Comparison of ENCODE assay signal across 7 cellular contexts in the genomic region with DNA sequence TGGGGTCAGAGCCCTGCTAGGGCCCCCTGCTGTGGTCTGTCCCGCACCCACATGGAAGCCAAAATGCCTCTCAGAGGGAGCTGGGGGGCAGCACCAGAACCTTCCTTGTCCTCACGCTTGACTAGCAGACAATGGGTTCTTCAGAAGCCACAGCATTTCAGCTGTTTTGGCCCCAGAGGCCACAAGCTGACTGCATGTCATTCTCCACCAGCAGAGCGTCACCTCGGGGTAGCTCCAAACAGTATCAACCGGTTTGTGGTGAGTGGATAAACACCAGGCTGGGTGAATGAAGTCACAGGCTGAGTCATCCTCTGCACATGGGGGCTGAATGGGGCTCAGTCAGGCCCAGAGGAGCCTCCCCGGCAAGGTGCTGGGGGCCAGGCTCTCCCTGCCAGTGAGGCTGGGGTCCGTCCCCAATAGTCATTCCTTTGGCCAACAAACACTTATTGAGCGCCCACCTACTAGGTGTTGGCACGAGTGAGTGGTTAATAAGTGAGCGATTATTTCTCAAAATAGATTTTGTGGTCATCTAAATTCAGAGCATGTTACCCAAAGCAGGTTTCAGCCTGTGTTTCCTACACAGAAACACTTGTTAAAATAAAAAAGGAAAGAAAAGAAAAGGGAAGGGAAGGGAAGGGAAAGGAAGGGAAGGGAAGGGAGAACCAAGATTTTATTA. TPM values are rescaled to one million over a fixed set of nuclear protein-coding genes. Genes with fewer than 3 reads are reported as not detected.
DNase-seq lines count a peak whose midpoint lies in the region; ATAC-seq and TF ChIP-seq lines count a peak whose summit lies in the region.

No MANE protein-coding gene starts in this region.

- H3K4me3 ChIP-seq in kidney epithelial cell (ENCODE audit: low read depth, low read length), result no peak overlapping the region

- DNase-seq in HS-5 (ENCODE audit: low read depth) (peak; percentile 18), kidney epithelial cell (ENCODE audit: low read depth) (peak; percentile 75), NCI-H1105 treated with DMSO at 0.1 percent for 48 hours (lab: John Stamatoyannopoulos, UW) (no peak), SK-N-DZ (ENCODE audit: low spot score) (no peak)
- DNase-seq in activated CD8-positive, alpha-beta memory T cell treated with anti-CD3 and anti-CD28 coated beads, Interleukin-2, amount 50 U/mL, for 48 hours, result peak; percentile 59

- ATAC-seq in GM18498 (IDR thresholded peaks at IDR 0.05; ENCODE audit: unreplicated experiment) (peak; percentile 95), GM21619 (IDR thresholded peaks at IDR 0.05; ENCODE audit: unreplicated experiment) (peak; percentile 98)

- H3K36me3 ChIP-seq in kidney epithelial cell (ENCODE audit: control insufficient read depth, insufficient read depth, low read length), result no peaks in the 10 kb centered on the region

- TF ChIP-seq CTCF in kidney epithelial cell (IDR thresholded peaks at IDR 0.05; ENCODE audit: insufficient read depth, low read length, poor library complexity, severe bottlenecking), result no peak

- H3K27me3 ChIP-seq in kidney epithelial cell (ENCODE audit: control insufficient read depth, insufficient read depth, low read length), result peaks cover 29% of the 10 kb centered on the region

RNA-seq across cellular contexts. Expression of gene OLIG1, which starts 9.1 kb away (rescaled TPM):
- not detected in 2 replicates for total RNA-seq in kidney epithelial cell
- not detected in 2 replicates for polyA plus RNA-seq in SK-N-DZ (2014; cell fraction: cytosol; rRNA removed)
- not detected in 2 replicates for polyA plus RNA-seq in SK-N-DZ (2014; cell fraction: nucleus; rRNA removed)

RNA-seq across cellular contexts. Expression of gene OLIG2, which starts 53.3 kb away (rescaled TPM):
- total RNA-seq in kidney epithelial cell, result not detected in 2 replicates
- not detected in 2 replicates for polyA plus RNA-seq in SK-N-DZ (2014; cell fraction: cytosol; rRNA removed)
- polyA plus RNA-seq in SK-N-DZ (2014; cell fraction: nucleus; rRNA removed), result not detected in 2 replicates

Comparison
In these comparisons a context has a peak if more than half of its experiments do, and no peak if none do; other contexts are left out.
1. DNase-seq: peak in HS-5 (single experiment), activated CD8-positive, alpha-beta memory T cell treated with anti-CD3 and anti-CD28 coated beads, Interleukin-2, amount 50 U/mL, for 48 hours (single experiment) and kidney epithelial cell (single experiment); none in NCI-H1105 treated with DMSO at 0.1 percent for 48 hours (single experiment) and SK-N-DZ (single experiment).